8 cellular contexts compared by ENCODE assay signal in the genomic region with DNA sequence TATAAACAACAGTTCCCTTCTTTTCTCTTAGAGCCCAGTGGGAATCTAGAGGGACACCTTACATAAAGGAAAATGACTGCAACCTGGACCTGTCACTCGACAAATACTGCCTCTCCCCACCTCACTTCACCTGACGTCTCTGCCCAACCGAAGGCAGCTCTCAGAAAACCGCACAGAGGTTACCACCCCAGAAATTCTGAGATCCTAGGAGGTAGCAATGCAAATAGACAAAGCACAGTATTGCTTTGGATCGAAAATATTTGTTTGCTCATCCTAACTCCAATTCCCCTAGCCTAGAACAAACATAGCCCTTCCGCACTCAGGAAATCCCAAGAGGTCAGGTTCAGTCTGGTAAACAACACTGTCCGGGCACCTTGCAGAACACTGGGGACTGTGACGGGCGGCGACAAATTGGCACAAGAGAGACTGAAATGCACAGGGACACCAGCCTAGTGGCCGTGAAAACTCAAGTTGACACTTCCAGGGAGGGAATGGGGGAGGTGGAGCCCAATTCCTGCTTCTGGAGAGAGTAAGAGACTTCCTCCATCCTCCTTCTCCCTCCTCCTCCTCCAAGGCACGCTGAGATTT. TPM values are rescaled to one million over a fixed set of nuclear protein-coding genes. Genes with fewer than 3 reads are reported as not detected.
DNase-seq lines count a peak whose midpoint lies in the region; ATAC-seq, FAIRE-seq and TF ChIP-seq lines count a peak whose summit lies in the region.

No MANE protein-coding gene starts in this region.

- peak overlapping the region; percentile 96 for H3K4me2 ChIP-seq in keratinocyte (ENCODE audit: control insufficient read depth, extremely low read depth, insufficient read depth, low read depth, low read length)

- no peaks in the 10 kb centered on the region for H3K9me1 ChIP-seq in keratinocyte (ENCODE audit: control insufficient read depth, extremely low read depth, insufficient read depth, low read length)

- H4K20me1 ChIP-seq in keratinocyte (ENCODE audit: control insufficient read depth, extremely low read depth, insufficient read depth, low read length): no peaks in the 10 kb centered on the region

- H3K79me2 ChIP-seq in keratinocyte (ENCODE audit: control insufficient read depth, insufficient read depth, low read length): peaks cover 38% of the 10 kb centered on the region

- DNase-seq in AG04450 (ENCODE audit: low read depth, low spot score): no peak
- peak; percentile 94 for DNase-seq in NCI-H748 (lab: John Stamatoyannopoulos, UW; ENCODE audit: unreplicated experiment)
- DNase-seq in MCF 10A (ENCODE audit: unreplicated experiment): no peak
- DNase-seq in keratinocyte (ENCODE audit: low read depth, low spot score): no peak
- peak; percentile 6 for DNase-seq in stimulated activated naive B cell treated with anti-CD40 and anti-IgM and Interleukin-4, amounts not matched to agents 10 μg/mL and 1 μg/mL and 100 μg/mL, for 72 hours
- DNase-seq in cortex of kidney (lab: John Stamatoyannopoulos, UW): no peak

- H3K4me3 Mint-ChIP-seq in MCF 10A (ENCODE audit: unreplicated experiment): peak overlapping the region; percentile 100
- peak overlapping the region; percentile 98 for H3K4me3 Mint-ChIP-seq in stimulated activated naive B cell treated with anti-CD40 and anti-IgM and Interleukin-4, amounts not matched to agents 10 μg/mL and 1 μg/mL and 100 μg/mL, for 72 hours

- no peaks in the 10 kb centered on the region for H3K27me3 Mint-ChIP-seq in MCF 10A (ENCODE audit: insufficient read depth, unreplicated experiment)
- H3K27me3 Mint-ChIP-seq in stimulated activated naive B cell treated with anti-CD40 and anti-IgM and Interleukin-4, amounts not matched to agents 10 μg/mL and 1 μg/mL and 100 μg/mL, for 72 hours: peaks cover 9 to 11% of the 10 kb centered on the region in 2 donors

- ATAC-seq in GM18505 (IDR thresholded peaks at IDR 0.05; ENCODE audit: unreplicated experiment) (peak; percentile 34), HG02970 (IDR thresholded peaks at IDR 0.05; ENCODE audit: low FRiP score, unreplicated experiment) (peak; percentile 41)
- peak; percentile 55 to 56 for ATAC-seq in stimulated activated naive B cell treated with anti-CD40 and anti-IgM and Interleukin-4, amounts not matched to agents 10 μg/mL and 1 μg/mL and 100 μg/mL, for 72 hours (replicated peaks)

- no peaks in the 10 kb centered on the region for H3K36me3 ChIP-seq in keratinocyte (ENCODE audit: control insufficient read depth in 2 of 2, extremely low read depth in 1 of 2, insufficient read depth in 2 of 2, low read length in 2 of 2)

- BruUV-seq in MCF 10A (replicated peaks; lab: Mats Ljungman, UMichigan): TSS peak; percentile 75

- peaks cover 20% of the 10 kb centered on the region for H3K9me3 Mint-ChIP-seq in MCF 10A (ENCODE audit: unreplicated experiment)
- H3K9me3 Mint-ChIP-seq in stimulated activated naive B cell treated with anti-CD40 and anti-IgM and Interleukin-4, amounts not matched to agents 10 μg/mL and 1 μg/mL and 100 μg/mL, for 72 hours: peaks cover 22% of the 10 kb centered on the region in 2 donors

- peaks cover 25% of the 10 kb centered on the region for H3K4me1 Mint-ChIP-seq in MCF 10A (ENCODE audit: insufficient read depth, unreplicated experiment)
- peaks cover 21 to 44% of the 10 kb centered on the region in 2 donors for H3K4me1 Mint-ChIP-seq in stimulated activated naive B cell treated with anti-CD40 and anti-IgM and Interleukin-4, amounts not matched to agents 10 μg/mL and 1 μg/mL and 100 μg/mL, for 72 hours

- CTCF ChIA-PET in AG04450 (lab: Charles Lee): interaction anchor here (1.0 to 2.1 kb wide), 2 partner anchors 160 to 597 kb away, joined by 3 to 9 read pairs; no protein-coding TSS in a partner anchor
- CTCF ChIA-PET in MCF 10A (lab: Yijun Ruan, JAX): interaction anchor here (0.6 to 0.8 kb wide), 2 partner anchors 21 to 290 kb away, joined by 3 to 4 read pairs; no protein-coding TSS in a partner anchor

- no peak for TF ChIP-seq CTCF in AG04450 (IDR thresholded peaks at IDR 0.05; ENCODE audit: low read depth, low read length)
- no peak for TF ChIP-seq CTCF in MCF 10A (IDR thresholded peaks at IDR 0.05; ENCODE audit: unreplicated experiment)
- no peak for TF ChIP-seq CTCF in keratinocyte (optimal IDR thresholded peaks at IDR 0.05 in 1 of 3, IDR thresholded peaks at IDR 0.05 in 1 of 3, conservative IDR thresholded peaks at IDR 0.05 in 1 of 3; ENCODE audit: extremely low read depth in 1 of 3, insufficient read depth in 2 of 3, low read length in 3 of 3)

- intact Hi-C loops in MCF 10A (cut with micrococcal nuclease): loop anchor here (1.0 to 5.0 kb wide), 4 partner anchors 39 to 160 kb away; partner anchors contain the start of gene FJX1

- POLR2A ChIA-PET in AG04450 (lab: Yijun Ruan, JAX) (no interaction called here), MCF 10A (lab: Yijun Ruan, JAX) (interaction anchor here (0.6 to 5.2 kb wide), 17 partner anchors 8 to 437 kb away, joined by 3 to 69 read pairs (median 4); partner anchors contain the start of gene FJX1)

- no peaks in the 10 kb centered on the region for H3K27me3 ChIP-seq in AG04450 (ENCODE audit: control insufficient read depth, insufficient read depth, low read length)
- H3K27me3 ChIP-seq in keratinocyte (ENCODE audit: control insufficient read depth, extremely low read depth, insufficient read depth, low read length): no peaks in the 10 kb centered on the region

- H3K4me3 ChIP-seq in AG04450 (ENCODE audit: low read depth, low read length) (peak overlapping the region; percentile 82), keratinocyte (ENCODE audit: control insufficient read depth in 2 of 3, extremely low read depth in 1 of 3, insufficient read depth in 2 of 3, low read depth in 1 of 3, low read length in 3 of 3) (peak overlapping the region; percentile 61 to 76 (median 75))

- H2AFZ ChIP-seq in keratinocyte (ENCODE audit: control insufficient read depth, low read length): peak overlapping the region; percentile 97

- peak overlapping the region; percentile 100 for H3K27ac Mint-ChIP-seq in MCF 10A (ENCODE audit: low read depth, unreplicated experiment)
- peak overlapping the region; percentile 100 for H3K27ac Mint-ChIP-seq in stimulated activated naive B cell treated with anti-CD40 and anti-IgM and Interleukin-4, amounts not matched to agents 10 μg/mL and 1 μg/mL and 100 μg/mL, for 72 hours

- H3K4me1 ChIP-seq in keratinocyte (ENCODE audit: control insufficient read depth, extremely low read depth, insufficient read depth, low read length): peaks cover 18% of the 10 kb centered on the region

- H3K9ac ChIP-seq in keratinocyte (ENCODE audit: control insufficient read depth, extremely low read depth, insufficient read depth, low read length): peak overlapping the region; percentile 84

- H3K9me3 ChIP-seq in AG04450 (ENCODE audit: control insufficient read depth, insufficient read depth, low read length) (peaks cover 10% of the 10 kb centered on the region), keratinocyte (ENCODE audit: control insufficient read depth, low read depth, low read length) (peaks cover 9% of the 10 kb centered on the region)

- FAIRE-seq in keratinocyte (lab: Jason Lieb, UNC): peak; percentile 64

- no peak for TF ChIP-seq POLR2A in GM18505 (IDR thresholded peaks at IDR 0.05; ENCODE audit: borderline replicate concordance, extremely low read depth, insufficient read depth, insufficient read length)

- peaks cover 16% of the 10 kb centered on the region for H3K36me3 Mint-ChIP-seq in MCF 10A (ENCODE audit: insufficient read depth, unreplicated experiment)
- peaks cover 30 to 36% of the 10 kb centered on the region in 2 donors for H3K36me3 Mint-ChIP-seq in stimulated activated naive B cell treated with anti-CD40 and anti-IgM and Interleukin-4, amounts not matched to agents 10 μg/mL and 1 μg/mL and 100 μg/mL, for 72 hours

- H3K27ac ChIP-seq in AG04450 (ENCODE audit: low read depth, low read length): peak overlapping the region; percentile 84
- H3K27ac ChIP-seq in keratinocyte (ENCODE audit: control insufficient read depth, insufficient read depth, low read length): peak overlapping the region; percentile 83

- dilution Hi-C loops in keratinocyte (cut with MboI; ENCODE audit: extremely low pct_ligation_motif_present, low sequenced_read_pairs): no loop called here

RNA-seq across cellular contexts. Expression of gene TRIM44, which starts 0.4 kb away (rescaled TPM):
- polyA plus RNA-seq in AG04450 (2011; rRNA removed) (70.7 and 82.6 TPM in 2 replicates), keratinocyte (40.4 to 49.6 TPM (median 48.3 TPM) in 3 replicates)
- polyA minus RNA-seq in AG04450 (2011; rRNA and poly(A)+ RNA removed): 116 and 125 TPM in 2 replicates
- total RNA-seq in MCF 10A (2022): 98.5 and 103 TPM in 2 replicates
- polyA plus RNA-seq in keratinocyte (2011; ENCODE audit: low read depth): 12.0 TPM
- polyA plus RNA-seq in keratinocyte (2011; cell fraction: cytosol; rRNA removed): 39.6 and 50.9 TPM in 2 replicates
- polyA plus RNA-seq in keratinocyte (2011; cell fraction: nucleus; rRNA removed): 76.9 and 84.0 TPM in 2 replicates
- 8.4 and 31.3 TPM in 2 replicates for polyA plus RNA-seq in keratinocyte (2012; ENCODE audit: low replicate concordance)
- 27.0 to 79.5 TPM (median 67.1 TPM) in 3 replicates for polyA minus RNA-seq in keratinocyte
- polyA minus RNA-seq in keratinocyte (2011; cell fraction: cytosol; rRNA and poly(A)+ RNA removed): 41.6 TPM
- 9.2 and 36.5 TPM in 2 replicates for polyA minus RNA-seq in keratinocyte (2011; cell fraction: nucleus; rRNA and poly(A)+ RNA removed)

RNA-seq across cellular contexts. Expression of gene FJX1, which starts 43.9 kb away (rescaled TPM):
- polyA plus RNA-seq in AG04450 (2011; rRNA removed) (4.8 and 5.6 TPM in 2 replicates), keratinocyte (19.0 to 25.3 TPM (median 19.7 TPM) in 3 replicates)
- polyA minus RNA-seq in AG04450 (2011; rRNA and poly(A)+ RNA removed): 4.4 and 6.0 TPM in 2 replicates
- 33.3 and 53.7 TPM in 2 replicates for total RNA-seq in MCF 10A (2022)
- polyA plus RNA-seq in keratinocyte (2011; ENCODE audit: low read depth): 12.6 TPM
- 8.5 and 17.4 TPM in 2 replicates for polyA plus RNA-seq in keratinocyte (2011; cell fraction: cytosol; rRNA removed)
- 26.3 and 34.6 TPM in 2 replicates for polyA plus RNA-seq in keratinocyte (2011; cell fraction: nucleus; rRNA removed)
- 30.7 and 61.7 TPM in 2 replicates for polyA plus RNA-seq in keratinocyte (2012; ENCODE audit: low replicate concordance)
- polyA minus RNA-seq in keratinocyte: 8.9 to 30.3 TPM (median 10.4 TPM) in 3 replicates
- 61.8 TPM for polyA minus RNA-seq in keratinocyte (2011; cell fraction: cytosol; rRNA and poly(A)+ RNA removed)
- 28.4 and 32.3 TPM in 2 replicates for polyA minus RNA-seq in keratinocyte (2011; cell fraction: nucleus; rRNA and poly(A)+ RNA removed)

Comparison
In these comparisons a context has a peak if more than half of its experiments do, and no peak if none do; other contexts are left out.
1. DNase-seq: peak in NCI-H748 (single experiment) and stimulated activated naive B cell treated with anti-CD40 and anti-IgM and Interleukin-4, amounts not matched to agents 10 μg/mL and 1 μg/mL and 100 μg/mL, for 72 hours (single experiment); none in AG04450 (single experiment), MCF 10A (single experiment), keratinocyte (single experiment) and cortex of kidney (single experiment).
2. Peak in every context shown above with its lines, with median percentiles within 50 percentile points of each other: ATAC-seq.